31 cellular contexts compared by ENCODE assay signal in genomic region chr15:86609275-86609674, GRCh38.
"Had no signal": no experiment of that assay in that cellular context is flagged by ENCODE, and none has a peak within 500 bp of the region (broad histone marks: within the 10 kb centered on the region; RNA-seq: fewer than 3 reads in every experiment).

No MANE protein-coding gene starts in this region.

- ATAC-seq: activated CD8-positive, alpha-beta T cell treated with anti-CD3 and anti-CD28 coated beads, Interleukin-2, amount 10 ng/mL, durations not matched to agents 7 days and 5 days; PC-3 had no signal

- H3K27me3 Mint-ChIP-seq: activated naive CD8-positive, alpha-beta T cell treated with anti-CD3 and anti-CD28 coated beads for 36 hours had no signal

- H3K4me3 ChIP-seq: Peyer's patch, SJSA1 had no signal

- H3K9me3 Mint-ChIP-seq: activated naive CD8-positive, alpha-beta T cell treated with anti-CD3 and anti-CD28 coated beads for 36 hours; activated T-cell treated with anti-CD3 and anti-CD28 coated beads, Interleukin-2, amount 50 U/mL, for 4 hours had no signal

- H3K27ac ChIP-seq: brain microvascular endothelial cell, Peyer's patch, SJSA1, VCaP had no signal

- H3K36me3 ChIP-seq: brain microvascular endothelial cell, Peyer's patch, SJSA1 had no signal

- H3K4me2 ChIP-seq: SK-N-SH had no signal

- H3K27me3 ChIP-seq: brain microvascular endothelial cell, Peyer's patch, SJSA1 had no signal

- H3K36me3 Mint-ChIP-seq: activated naive CD8-positive, alpha-beta T cell treated with anti-CD3 and anti-CD28 coated beads for 36 hours had no signal

- H3K27ac Mint-ChIP-seq: activated CD8-positive, alpha-beta T cell treated with anti-CD3 and anti-CD28 coated beads, Interleukin-2, amount 10 ng/mL, durations not matched to agents 7 days and 5 days; activated naive CD8-positive, alpha-beta T cell treated with anti-CD3 and anti-CD28 coated beads for 36 hours; T-helper 1 cell treated with Interleukin-12 subunit alpha and Interleukin-12 subunit beta and Interleukin-4 antibody, amounts not matched to agents 30 μg/mL and 1 μg/mL, for 36 hours; T-helper 2 cell treated with Interferon-gamma antibody and Interleukin-4, amounts not matched to agents 5 μg/mL and 100 μg/mL, for 36 hours had no signal

- DNase-seq: activated CD4-positive, alpha-beta T cell treated with anti-CD3 and anti-CD28 coated beads for 1 hour; activated CD4-positive, alpha-beta T cell treated with anti-CD3 and anti-CD28 coated beads for 48 hours; activated CD4-positive, alpha-beta T cell treated with anti-CD3 and anti-CD28 coated beads, Interleukin-2, amount 50 U/mL, for 48 hours; activated CD4-positive, CD25-positive, alpha-beta regulatory T cell; activated CD8-positive, alpha-beta T cell treated with anti-CD3 and anti-CD28 coated beads, Interleukin-2, amount 10 ng/mL, durations not matched to agents 7 days and 5 days; activated effector memory CD4-positive, alpha-beta T cell treated with anti-CD3 and anti-CD28 coated beads, Interleukin-2, amount 50 U/mL, for 16 hours; activated naive CD4-positive, alpha-beta T cell; activated naive CD4-positive, alpha-beta T cell treated with anti-CD3 and anti-CD28 coated beads, Interleukin-2, amount 50 U/mL, for 16 hours; activated naive CD8-positive, alpha-beta T cell treated with anti-CD3 and anti-CD28 coated beads for 36 hours; activated T-cell treated with anti-CD3 and anti-CD28 coated beads, Interleukin-2, amount 50 U/mL, for 4 hours; amniotic stem cell; aorta; brain microvascular endothelial cell; central memory CD4-positive, alpha-beta T cell; Kasumi-1; KG1; MM.1S; MV-4-11; NCI-H1092; NCI-H1436 treated with DMSO at 0.1 percent for 48 hours; NCI-H2029; NCI-H524 treated with DMSO at 0.1 percent for 48 hours; NK-92 treated with Interleukin-12 subunit alpha and Interleukin-12 subunit beta, amount 100 ng/mL, for 24 hours; PC-3; Peyer's patch; RPMI8226; SK-N-SH had no signal

- H3K9me3 ChIP-seq: Peyer's patch, SJSA1, SK-N-SH had no signal

- H3K9ac ChIP-seq: SK-N-SH had no signal

- H3K4me3 Mint-ChIP-seq: activated CD8-positive, alpha-beta T cell treated with anti-CD3 and anti-CD28 coated beads, Interleukin-2, amount 10 ng/mL, durations not matched to agents 7 days and 5 days; activated naive CD8-positive, alpha-beta T cell treated with anti-CD3 and anti-CD28 coated beads for 36 hours; activated T-cell treated with anti-CD3 and anti-CD28 coated beads, Interleukin-2, amount 50 U/mL, for 4 hours; T-helper 1 cell treated with Interleukin-12 subunit alpha and Interleukin-12 subunit beta and Interleukin-4 antibody, amounts not matched to agents 30 μg/mL and 1 μg/mL, for 36 hours; T-helper 2 cell treated with Interferon-gamma antibody and Interleukin-4, amounts not matched to agents 5 μg/mL and 100 μg/mL, for 36 hours had no signal
